In genomic region chr12:100574262-100575074, GRCh38 we compare ENCODE assay signal across 1 cellular context.
TF ChIP-seq lines count a peak whose summit lies in the region.

No MANE protein-coding gene starts in this region.

TF ChIP-seq in GM12878, 131 proteins besides CTCF, POLR2A, EP300 and RAD21 (continued from another document):
- TF ChIP-seq CEBPB (IDR thresholded peaks at IDR 0.05; ENCODE audit: borderline replicate concordance in 1 of 2, low read depth in 2 of 2, low read length in 2 of 2) (no peak), RUNX3 (IDR thresholded peaks at IDR 0.05; ENCODE audit: low read length) (no peak), BMI1 (IDR thresholded peaks at IDR 0.05; ENCODE audit: borderline replicate concordance) (no peak), NFIC (IDR thresholded peaks at IDR 0.05; ENCODE audit: low read depth, low read length) (no peak), SMC3 (IDR thresholded peaks at IDR 0.05; ENCODE audit: borderline replicate concordance, low read length) (no peak), BRCA1 (IDR thresholded peaks at IDR 0.05; ENCODE audit: low read depth, low read length) (no peak), CHD1 (IDR thresholded peaks at IDR 0.05; ENCODE audit: low read depth, low read length) (no peak), ZNF592 (IDR thresholded peaks at IDR 0.05) (no peak)
- TF ChIP-seq, protein P1, sequence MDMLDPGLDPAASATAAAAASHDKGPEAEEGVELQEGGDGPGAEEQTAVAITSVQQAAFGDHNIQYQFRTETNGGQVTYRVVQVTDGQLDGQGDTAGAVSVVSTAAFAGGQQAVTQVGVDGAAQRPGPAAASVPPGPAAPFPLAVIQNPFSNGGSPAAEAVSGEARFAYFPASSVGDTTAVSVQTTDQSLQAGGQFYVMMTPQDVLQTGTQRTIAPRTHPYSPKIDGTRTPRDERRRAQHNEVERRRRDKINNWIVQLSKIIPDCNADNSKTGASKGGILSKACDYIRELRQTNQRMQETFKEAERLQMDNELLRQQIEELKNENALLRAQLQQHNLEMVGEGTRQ (IDR thresholded peaks at IDR 0.05; ENCODE audit: borderline replicate concordance, low read depth, low read length), result no peak
TF ChIP-seq in GM12878: peak in this region for 0.
